In genomic region chr10:118751272-118751671, GRCh38 we compare ENCODE assay signal across 1 cellular context.
TF ChIP-seq lines count a peak whose summit lies in the region.

No MANE protein-coding gene starts in this region.

TF ChIP-seq in IMR-90, 13 proteins besides CTCF, POLR2A, EP300 and RAD21:
- TF ChIP-seq USF2 (IDR thresholded peaks at IDR 0.05; ENCODE audit: low read depth, low read length) (no peak), MXI1 (IDR thresholded peaks at IDR 0.05; ENCODE audit: borderline replicate concordance, low read depth, low read length) (no peak), BHLHE40 (IDR thresholded peaks at IDR 0.05; ENCODE audit: low read depth, low read length) (no peak), ELK1 (IDR thresholded peaks at IDR 0.05; ENCODE audit: borderline replicate concordance, low read depth, low read length) (no peak), MAFK (IDR thresholded peaks at IDR 0.05; ENCODE audit: low read depth, low read length) (no peak), RFX5 (IDR thresholded peaks at IDR 0.05; ENCODE audit: low read depth, low read length) (peak; percentile 66; the same call in 1 of the 2 replicates), NFE2L2 (IDR thresholded peaks at IDR 0.05; ENCODE audit: low read depth, low read length) (no peak)
